In the genomic region with DNA sequence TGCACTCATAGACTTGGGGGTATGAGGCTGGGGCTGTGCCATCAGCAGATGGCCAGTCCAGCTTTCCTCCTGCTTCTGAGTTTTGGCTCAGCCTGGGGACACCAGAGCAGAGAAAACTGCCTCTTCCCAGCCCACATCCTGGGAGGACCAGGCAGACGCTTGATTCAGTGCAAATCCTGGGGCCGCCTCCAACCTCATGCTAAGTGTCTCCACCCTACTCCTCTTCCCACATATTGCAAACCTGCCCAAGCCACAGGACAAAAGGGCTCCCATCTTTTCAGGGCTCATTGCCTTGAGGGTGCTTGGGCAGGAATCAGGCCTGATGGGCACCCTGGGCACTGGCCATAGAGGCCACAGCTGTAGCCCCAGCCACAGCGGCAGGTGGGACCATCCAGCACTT, we compare ENCODE assay signal across 23 cellular contexts.
"Had no signal": no experiment of that assay in that cellular context is flagged by ENCODE, and none has a peak within 500 bp of the region (broad histone marks: within the 10 kb centered on the region; RNA-seq: fewer than 3 reads in every experiment).

No MANE protein-coding gene starts in this region.

- ATAC-seq: activated CD8-positive, alpha-beta memory T cell treated with anti-CD3 and anti-CD28 coated beads, Interleukin-2, amount 10 ng/mL, durations not matched to agents 7 days and 5 days; T-helper 17 cell; WTC11 had no signal

- H3K4me1 ChIP-seq: Peyer's patch had no signal

- H3K27ac ChIP-seq: brain microvascular endothelial cell, cardiac muscle cell, Peyer's patch had no signal

- H3K4me3 ChIP-seq: cardiac muscle cell, Peyer's patch had no signal

- H3K27me3 ChIP-seq: brain microvascular endothelial cell, cardiac muscle cell, Peyer's patch had no signal

- H3K36me3 ChIP-seq: brain microvascular endothelial cell, cardiac muscle cell, Peyer's patch had no signal

- DNase-seq: activated CD4-positive, alpha-beta T cell treated with anti-CD3 and anti-CD28 coated beads for 1 hour; activated CD4-positive, alpha-beta T cell treated with anti-CD3 and anti-CD28 coated beads, Interleukin-2, amount 10 ng/mL, durations not matched to agents 24 days and 14 days; activated CD4-positive, alpha-beta T cell treated with anti-CD3 and anti-CD28 coated beads, Interleukin-2, amount 50 U/mL, for 48 hours; activated CD8-positive, alpha-beta memory T cell treated with anti-CD3 and anti-CD28 coated beads, Interleukin-2, amount 10 ng/mL, durations not matched to agents 7 days and 5 days; activated gamma-delta T cell; activated naive CD4-positive, alpha-beta T cell treated with anti-CD3 and anti-CD28 coated beads for 36 hours; activated T-cell treated with anti-CD3 and anti-CD28 coated beads, Interleukin-2, amount 50 U/mL, for 24 hours; amygdala; brain microvascular endothelial cell; Kasumi-1; KBM-7; NCI-H1105 treated with DMSO at 0.1 percent for 48 hours; NCI-H1436 treated with DMSO at 0.1 percent for 48 hours; NCI-H187; NCI-H2081; NCI-H446; NCI-H524; SHP77 treated with DMSO at 0.1 percent for 48 hours; T-helper 17 cell; T-helper 9 cell had no signal
